Comparison of ENCODE assay signal across 8 cellular contexts in genomic region chr3:120284702-120285507, GRCh38. TPM values are rescaled to one million over a fixed set of nuclear protein-coding genes. Genes with fewer than 3 reads are reported as not detected.
DNase-seq lines count a peak whose midpoint lies in the region; ATAC-seq and TF ChIP-seq lines count a peak whose summit lies in the region.

Gene GPR156 (minus strand): TSS chr3:120285222. CDS start chr3:120244098, 41,124 bp downstream.

- peak within 1 kb of the TSS; percentile 20 to 56 (median 47) for H3K4me3 ChIP-seq in mammary epithelial cell (replicated peaks in 1 of 3; ENCODE audit: insufficient read depth in 1 of 3, low read depth in 2 of 3, low read length in 3 of 3)
- peak within 1 kb of the TSS; percentile 16 to 40 (median 28) for H3K4me3 ChIP-seq in right lobe of liver
- peak within 1 kb of the TSS; percentile 60 for H3K4me3 ChIP-seq in urinary bladder (ENCODE audit: low read depth, low read length)

- no peak for TF ChIP-seq POLR2A in right lobe of liver (IDR thresholded peaks at IDR 0.05)

- H2AFZ ChIP-seq in mammary epithelial cell (ENCODE audit: low read depth, low read length) = peak within 1 kb of the TSS; percentile 84

- CTCF ChIA-PET in mammary epithelial cell (lab: Charles Lee; ENCODE audit: low non-redundant PET) = no interaction called here

- peak within 1 kb of the TSS; percentile 8 for H3K9ac ChIP-seq in mammary epithelial cell (ENCODE audit: insufficient read depth, low read length)

- H3K4me1 ChIP-seq in mammary epithelial cell (ENCODE audit: insufficient read depth, low read length) = peaks cover 7% of the 10 kb centered on the region
- H3K4me1 ChIP-seq in right lobe of liver = peaks cover 0 to 6% (median 0%) of the 10 kb centered on the region in 4 donors
- peaks cover 2% of the 10 kb centered on the region for H3K4me1 ChIP-seq in urinary bladder (ENCODE audit: insufficient read depth)

- no peaks in the 10 kb centered on the region for H3K9me3 Mint-ChIP-seq in HFFc6

- in situ Hi-C loops in ACHN (cut with HindIII; ENCODE audit: low pct_ligation_motif_present, low pct_unique_long_range_greater_than_20kb, low sequenced_read_pairs) = no loop called here
- in situ Hi-C loops in mammary epithelial cell (cut with MboI; ENCODE audit: low sequenced_read_pairs in 2 of 2) = no loop called here

- peak; percentile 10 for DNase-seq in ACHN
- no peak for DNase-seq in HFFc6
- no peak for DNase-seq in mammary epithelial cell
- DNase-seq in right lobe of liver = no peak
- DNase-seq in NCI-H524 (lab: John Stamatoyannopoulos, UW) = no peak
- DNase-seq in NCI-H526 treated with DMSO at 0.1 percent for 48 hours (lab: John Stamatoyannopoulos, UW) = no peak

- no peaks in the 10 kb centered on the region for H3K36me3 ChIP-seq in mammary epithelial cell (ENCODE audit: insufficient read depth, low read length)
- no peaks in the 10 kb centered on the region for H3K36me3 ChIP-seq in right lobe of liver
- H3K36me3 ChIP-seq in urinary bladder (ENCODE audit: insufficient read depth) = no peaks in the 10 kb centered on the region

- H3K27ac Mint-ChIP-seq in HFFc6 = no peak within 1 kb of the TSS

- TF ChIP-seq CTCF in HFFc6 (IDR thresholded peaks at IDR 0.05) (no peak), mammary epithelial cell (conservative IDR thresholded peaks at IDR 0.05 in 1 of 2, IDR thresholded peaks at IDR 0.05 in 1 of 2; ENCODE audit: extremely low read depth in 1 of 2, insufficient read depth in 1 of 2, low read depth in 1 of 2, low read length in 2 of 2) (no peak), right lobe of liver (IDR thresholded peaks at IDR 0.05) (no peak)

- BruUV-seq in mammary epithelial cell (replicated peaks; lab: Mats Ljungman, UMichigan) = no TSS peak

- peaks cover 48% of the 10 kb centered on the region for H3K27me3 Mint-ChIP-seq in HFFc6 (ENCODE audit: insufficient read depth)

- H3K27ac ChIP-seq in mammary epithelial cell (ENCODE audit: insufficient read depth, low read depth, low read length) (no peak within 1 kb of the TSS), right lobe of liver (no peak within 1 kb of the TSS), urinary bladder (ENCODE audit: low read depth) (no peak within 1 kb of the TSS)

- intact Hi-C loops in mammary epithelial cell (cut with micrococcal nuclease) = loop anchor here (5.0 kb wide), 1 partner anchor 62 kb away; the partner anchor contains the start of gene LRRC58
- intact Hi-C loops in right lobe of liver (cut with DNase I) = no loop called here

- dilution Hi-C loops in mammary epithelial cell (cut with HindIII; ENCODE audit: low sequenced_read_pairs) = no loop called here

- H4K20me1 ChIP-seq in mammary epithelial cell (ENCODE audit: insufficient read depth, low read length) = no peaks in the 10 kb centered on the region

- H3K4me3 Mint-ChIP-seq in HFFc6 = peak within 1 kb of the TSS; percentile 83

- 4% methylated on average over 5 of the region's 74 CpGs for WGBS in mammary epithelial cell (ENCODE audit: low coverage, missing lambda C conversion rate)
- 25% methylated on average over 20 of the region's 74 CpGs for WGBS in right lobe of liver (ENCODE audit: insufficient coverage, low coverage, low lambda C conversion rate, missing lambda C conversion rate)
- WGBS in urinary bladder = 4% methylated on average over 74 of the region's 74 CpGs

- ATAC-seq in right lobe of liver (peak in 2 of 4 donors; percentile 22 to 56), GM19035 (IDR thresholded peaks at IDR 0.05; ENCODE audit: unreplicated experiment) (no peak)

- no peaks in the 10 kb centered on the region for H3K79me2 ChIP-seq in mammary epithelial cell (ENCODE audit: insufficient read depth, low read length)

- H3K9me3 ChIP-seq in mammary epithelial cell (replicated peaks; ENCODE audit: insufficient read depth, low read length) (no peaks in the 10 kb centered on the region), right lobe of liver (no peaks in the 10 kb centered on the region)

- peak within 1 kb of the TSS; percentile 89 for H3K4me2 ChIP-seq in mammary epithelial cell (ENCODE audit: insufficient read depth, low read depth, low read length)

- H3K27me3 ChIP-seq in mammary epithelial cell (ENCODE audit: insufficient read depth, low read length) (peaks cover 5% of the 10 kb centered on the region), right lobe of liver (no peaks in the 10 kb centered on the region)

- no peaks in the 10 kb centered on the region for H3K4me1 Mint-ChIP-seq in HFFc6 (ENCODE audit: low read depth)

- no peaks in the 10 kb centered on the region; the same call in 1 of the 2 replicates for H3K36me3 Mint-ChIP-seq in HFFc6 (ENCODE audit: low read depth)

RNA-seq across cellular contexts. Expression of gene GPR156, which starts in this region (rescaled TPM):
- total RNA-seq in HFFc6 (2021; fragmentation: NEBNext Ultra II Directional; extraction: Animal tissue kit (Norgen Biotek cat#: 25700)) = under 1 TPM; 0.14 to 0.29 (median 0.21) TPM
- total RNA-seq in mammary epithelial cell (1 to 10 TPM in 1 of 2 donors, under 1 TPM in 1; 0.56 to 1.2 TPM), right lobe of liver (not detected), urinary bladder (2.0 TPM)
- polyA plus RNA-seq in mammary epithelial cell (0.27 TPM), urinary bladder (3.0 TPM)
- not detected for polyA minus RNA-seq in mammary epithelial cell
